In genomic region chr4:149441338-149441737, GRCh38 we compare ENCODE assay signal across 17 cellular contexts.
DNase-seq lines count a peak whose midpoint lies in the region; ATAC-seq, FAIRE-seq and TF ChIP-seq lines count a peak whose summit lies in the region.
"Had no signal": no experiment of that assay in that cellular context is flagged by ENCODE, and none has a peak within 500 bp of the region (broad histone marks: within the 10 kb centered on the region; RNA-seq: fewer than 3 reads in every experiment).

No MANE protein-coding gene starts in this region.

- CTCF ChIA-PET in activated CD8-positive, alpha-beta T cell treated with anti-CD3 and anti-CD28 coated beads for 36 hours (lab: Charles Lee): no interaction called here

- POLR2A ChIA-PET in activated CD8-positive, alpha-beta T cell treated with anti-CD3 and anti-CD28 coated beads for 36 hours (lab: Charles Lee): no interaction called here

- intact Hi-C loops in activated CD8-positive, alpha-beta T cell treated with anti-CD3 and anti-CD28 coated beads for 36 hours (cut with micrococcal nuclease): no loop called here

- H3K4me1 Mint-ChIP-seq in activated CD8-positive, alpha-beta T cell treated with anti-CD3 and anti-CD28 coated beads for 36 hours (ENCODE audit: low read depth): no peaks in the 10 kb centered on the region
- H3K4me1 Mint-ChIP-seq: activated B cell treated with CpG ODN at 0.5 μM for 24 hours; CD4-positive, alpha-beta memory T cell; endodermal cell had no signal

- DNase-seq in GM03348 (ENCODE audit: low spot score) (peak; percentile 33), RCC 7860 (ENCODE audit: low spot score) (no peak), epithelial cell of esophagus (ENCODE audit: low read depth) (peak; percentile 51), skeletal muscle cell (ENCODE audit: low read depth) (peak; percentile 24), C1 segment of cervical spinal cord (lab: John Stamatoyannopoulos, UW) (no peak), ecto neural progenitor cell (ENCODE audit: low spot score) (no peak)
- no peak for DNase-seq in activated CD8-positive, alpha-beta T cell treated with anti-CD3 and anti-CD28 coated beads for 36 hours
- DNase-seq: activated B cell treated with CpG ODN at 0.5 μM for 24 hours; activated naive CD4-positive, alpha-beta T cell treated with Interleukin-2 at 50 U/mL for 16 hours; CD4-positive, alpha-beta memory T cell; endodermal cell; midbrain; NCI-H1105; NCI-H2227 treated with DMSO at 0.1 percent for 48 hours had no signal

- H3K9me3 Mint-ChIP-seq in activated CD8-positive, alpha-beta T cell treated with anti-CD3 and anti-CD28 coated beads for 36 hours: no peaks in the 10 kb centered on the region
- H3K9me3 Mint-ChIP-seq: activated B cell treated with CpG ODN at 0.5 μM for 24 hours; CD4-positive, alpha-beta memory T cell; endodermal cell had no signal

- no peak for TF ChIP-seq CTCF in epithelial cell of esophagus (IDR thresholded peaks at IDR 0.05; ENCODE audit: insufficient read depth, low read depth, low read length, missing control alignments)
- no peak for TF ChIP-seq CTCF in activated CD8-positive, alpha-beta T cell treated with anti-CD3 and anti-CD28 coated beads for 36 hours (IDR thresholded peaks at IDR 0.05)

- ATAC-seq in GM19324 (IDR thresholded peaks at IDR 0.05; ENCODE audit: low FRiP score, unreplicated experiment): no peak
- no peak for ATAC-seq in activated CD8-positive, alpha-beta T cell treated with anti-CD3 and anti-CD28 coated beads for 36 hours

- H3K4me3 ChIP-seq in epithelial cell of esophagus (ENCODE audit: low read length): no peak overlapping the region
- no peak overlapping the region for H3K4me3 ChIP-seq in skeletal muscle cell (ENCODE audit: low read depth, low read length)
- H3K4me3 ChIP-seq: suprapubic skin had no signal

- no peak overlapping the region for H3K27ac Mint-ChIP-seq in activated CD8-positive, alpha-beta T cell treated with anti-CD3 and anti-CD28 coated beads for 36 hours
- H3K27ac Mint-ChIP-seq: activated B cell treated with CpG ODN at 0.5 μM for 24 hours; CD4-positive, alpha-beta memory T cell; endodermal cell had no signal

- no peak overlapping the region for H3K4me3 Mint-ChIP-seq in activated CD8-positive, alpha-beta T cell treated with anti-CD3 and anti-CD28 coated beads for 36 hours
- H3K4me3 Mint-ChIP-seq: activated B cell treated with CpG ODN at 0.5 μM for 24 hours; CD4-positive, alpha-beta memory T cell; endodermal cell had no signal

- no peaks in the 10 kb centered on the region for H3K36me3 Mint-ChIP-seq in activated CD8-positive, alpha-beta T cell treated with anti-CD3 and anti-CD28 coated beads for 36 hours (ENCODE audit: low read depth)
- H3K36me3 Mint-ChIP-seq: CD4-positive, alpha-beta memory T cell had no signal

- H3K27me3 Mint-ChIP-seq in activated CD8-positive, alpha-beta T cell treated with anti-CD3 and anti-CD28 coated beads for 36 hours: no peaks in the 10 kb centered on the region
- H3K27me3 Mint-ChIP-seq: activated B cell treated with CpG ODN at 0.5 μM for 24 hours; CD4-positive, alpha-beta memory T cell had no signal

- peak; percentile 30 for FAIRE-seq in RCC 7860 (lab: Jason Lieb, UNC)
- FAIRE-seq: islet of Langerhans had no signal

Comparison
In these comparisons a context has a peak if more than half of its experiments do, and no peak if none do; other contexts are left out.
1. DNase-seq: peak in GM03348 (single experiment), epithelial cell of esophagus (single experiment) and skeletal muscle cell (single experiment); none in RCC 7860 (single experiment), activated CD8-positive, alpha-beta T cell treated with anti-CD3 and anti-CD28 coated beads for 36 hours (single experiment), C1 segment of cervical spinal cord (0 of 14) and ecto neural progenitor cell (single experiment).